16 cellular contexts compared by ENCODE assay signal in genomic region chr2:121472465-121472993, GRCh38. TPM values are rescaled to one million over a fixed set of nuclear protein-coding genes. Genes with fewer than 3 reads are reported as not detected.
DNase-seq lines count a peak whose midpoint lies in the region; ATAC-seq and TF ChIP-seq lines count a peak whose summit lies in the region.
"Had no signal": no experiment of that assay in that cellular context is flagged by ENCODE, and none has a peak within 500 bp of the region (broad histone marks: within the 10 kb centered on the region; RNA-seq: fewer than 3 reads in every experiment).

No MANE protein-coding gene starts in this region.

- H3K9me2 ChIP-seq in SK-N-SH: no peaks in the 10 kb centered on the region

- H3K27me3 Mint-ChIP-seq in H9 (ENCODE audit: low read depth) (no peaks in the 10 kb centered on the region), neural progenitor cell (ENCODE audit: insufficient read depth, low read depth) (no peaks in the 10 kb centered on the region)
- H3K27me3 Mint-ChIP-seq: activated naive CD4-positive, alpha-beta T cell treated with anti-CD3 and anti-CD28 coated beads, Interleukin-2, amount 50 U/mL, for 24 hours; CD4-positive, CD25-positive, alpha-beta regulatory T cell had no signal

- no peak for ATAC-seq in HG03095 (IDR thresholded peaks at IDR 0.05; ENCODE audit: unreplicated experiment)
- ATAC-seq: gastroesophageal sphincter had no signal

- H3K9ac ChIP-seq in H9 (ENCODE audit: extremely low read depth, insufficient read length, low read length) (peak overlapping the region; percentile 28), SK-N-SH (no peak overlapping the region), fibroblast of lung (ENCODE audit: insufficient read depth, low read length) (no peak overlapping the region), neural progenitor cell (no peak overlapping the region)

- no peak overlapping the region for H2BK12ac ChIP-seq in H9 (ENCODE audit: insufficient read length, low read depth, low read length)

- no peak overlapping the region for H3K56ac ChIP-seq in H9 (ENCODE audit: insufficient read length, low read depth, low read length)

- CTCF ChIA-PET in SK-N-SH (lab: Yijun Ruan, JAX): interaction anchor here (1.9 kb wide), 1 partner anchor 10 kb away, joined by 6 read pairs; no protein-coding TSS in a partner anchor

- H3K79me2 ChIP-seq in H9 (ENCODE audit: insufficient read depth, low read length): 0 out of 2 replicates have a peak, but pooled peaks cover 3% of the 10 kb centered on the region
- peaks cover 43% of the 10 kb centered on the region; the same call in 1 of the 2 replicates for H3K79me2 ChIP-seq in SK-N-SH (ENCODE audit: insufficient read depth)
- no peaks in the 10 kb centered on the region for H3K79me2 ChIP-seq in fibroblast of lung (ENCODE audit: control insufficient read depth, insufficient read depth, low read length)
- H3K79me2 ChIP-seq in neural progenitor cell (ENCODE audit: low read depth): peaks cover 43% of the 10 kb centered on the region

- H3K27me3 ChIP-seq in H9 (ENCODE audit: insufficient read depth, low read length) (no peaks in the 10 kb centered on the region), SK-N-SH (ENCODE audit: insufficient read depth) (no peaks in the 10 kb centered on the region), fibroblast of lung (ENCODE audit: control insufficient read depth, insufficient read depth, low read length) (no peaks in the 10 kb centered on the region), neural progenitor cell (no peaks in the 10 kb centered on the region)
- H3K27me3 ChIP-seq: gastroesophageal sphincter had no signal

- H3K4me3 Mint-ChIP-seq in H9 (no peak overlapping the region), neural progenitor cell (no peak overlapping the region)
- H3K4me3 Mint-ChIP-seq: activated naive CD4-positive, alpha-beta T cell treated with anti-CD3 and anti-CD28 coated beads, Interleukin-2, amount 50 U/mL, for 24 hours had no signal

- H3K23me2 ChIP-seq in H9 (ENCODE audit: insufficient read length, low read depth, low read length, poor library complexity, severe bottlenecking): no peaks in the 10 kb centered on the region

- H3K4ac ChIP-seq in H9 (ENCODE audit: low read depth, low read length): no peak overlapping the region

- H3K9me3 ChIP-seq in H9 (ENCODE audit: control insufficient read depth, low read depth, low read length) (no peaks in the 10 kb centered on the region), SK-N-SH (no peaks in the 10 kb centered on the region), fibroblast of lung (ENCODE audit: control insufficient read depth, insufficient read depth, low read depth, low read length) (no peaks in the 10 kb centered on the region), neural progenitor cell (ENCODE audit: low read depth) (no peaks in the 10 kb centered on the region)
- H3K9me3 ChIP-seq: gastroesophageal sphincter, HAP-1 had no signal

- H3F3A ChIP-seq in SK-N-SH (replicated peaks; ENCODE audit: insufficient read depth) (no peaks in the 10 kb centered on the region), neural progenitor cell (ENCODE audit: low read depth) (peaks cover 36% of the 10 kb centered on the region)

- H4K20me1 ChIP-seq in H9 (ENCODE audit: control insufficient read depth, insufficient read depth, insufficient read length) (no peaks in the 10 kb centered on the region), SK-N-SH (ENCODE audit: insufficient read depth) (peaks cover 18% of the 10 kb centered on the region; the same call in 1 of the 2 replicates), fibroblast of lung (ENCODE audit: control insufficient read depth, extremely low read depth, insufficient read depth, low read length) (no peaks in the 10 kb centered on the region), neural progenitor cell (ENCODE audit: low read depth) (peaks cover 67% of the 10 kb centered on the region)

- no peak overlapping the region for H3K27ac ChIP-seq in H9 (ENCODE audit: insufficient read length, low read depth, low read length)
- peak overlapping the region in 1 of 2 experiments; percentile 18; a peak in 2 of 4 replicates for H3K27ac ChIP-seq in SK-N-SH (ENCODE audit: low read depth in 2 of 2, low read length in 1 of 2)
- H3K27ac ChIP-seq in fibroblast of lung (ENCODE audit: insufficient read depth, low read length): peak overlapping the region; percentile 7
- H3K27ac ChIP-seq in neural progenitor cell: no peak overlapping the region
- H3K27ac ChIP-seq: gastroesophageal sphincter, VCaP had no signal

- H3K4me3 ChIP-seq in SK-N-SH (ENCODE audit: low read depth in 2 of 2, low read length in 1 of 2) (no peak overlapping the region), fibroblast of lung (replicated peaks in 1 of 4; ENCODE audit: control extremely low read depth in 1 of 4, insufficient read depth in 1 of 4, low read depth in 3 of 4, low read length in 4 of 4) (no peak overlapping the region), neural progenitor cell (no peak overlapping the region)
- H3K4me3 ChIP-seq: gastroesophageal sphincter, HAP-1 had no signal

- no peak overlapping the region for H2BK15ac ChIP-seq in H9 (ENCODE audit: low read depth, low read length)

- no peak overlapping the region for H2BK20ac ChIP-seq in H9 (ENCODE audit: low read depth, low read length, poor library complexity, severe bottlenecking)

- H3K36me3 Mint-ChIP-seq in H9 (ENCODE audit: insufficient read depth in 1 of 3, low read depth in 3 of 3): peaks cover 22 to 31% (median 25%) of the 10 kb centered on the region in 3 experiments; a peak in 6 of 7 replicates
- H3K36me3 Mint-ChIP-seq in neural progenitor cell: peaks cover 26% of the 10 kb centered on the region

- peaks cover 14 to 27% of the 10 kb centered on the region in 2 experiments for H3K36me3 ChIP-seq in SK-N-SH (replicated peaks in 1 of 2; ENCODE audit: control insufficient read depth in 1 of 2, insufficient read depth in 2 of 2, low read length in 1 of 2)
- H3K36me3 ChIP-seq in fibroblast of lung (ENCODE audit: control insufficient read depth, insufficient read depth, low read length): peaks cover 2% of the 10 kb centered on the region
- H3K36me3 ChIP-seq in neural progenitor cell: peaks cover 8% of the 10 kb centered on the region

- H2BK5ac ChIP-seq in H9 (ENCODE audit: insufficient read length, low read length): no peak overlapping the region

- H3K4me1 ChIP-seq in H9 (ENCODE audit: insufficient read depth, low read length) (no peaks in the 10 kb centered on the region; the same call in 1 of the 2 replicates), SK-N-SH (ENCODE audit: control insufficient read depth in 1 of 2, insufficient read depth in 2 of 2, low read depth in 1 of 2, low read length in 1 of 2) (peaks cover 16 to 31% of the 10 kb centered on the region in 2 experiments), fibroblast of lung (ENCODE audit: control insufficient read depth, extremely low read depth, insufficient read depth, low read length) (peaks cover 4% of the 10 kb centered on the region), neural progenitor cell (peaks cover 65% of the 10 kb centered on the region)

- H4K8ac ChIP-seq in H9 (replicated peaks; ENCODE audit: insufficient read length, low read depth, low read length): no peak overlapping the region

- no peak overlapping the region for H3T11ph ChIP-seq in H9 (ENCODE audit: low read length)

- no peak overlapping the region for H2AK5ac ChIP-seq in H9 (ENCODE audit: insufficient read length, low read length)

- peaks cover 27 to 34% of the 10 kb centered on the region in 2 experiments for H3K4me1 Mint-ChIP-seq in H9
- peaks cover 51% of the 10 kb centered on the region for H3K4me1 Mint-ChIP-seq in neural progenitor cell

- H3K18ac ChIP-seq in H9 (ENCODE audit: insufficient read length, low read depth, low read length): no peak overlapping the region

- POLR2A ChIA-PET in SK-N-SH (lab: Yijun Ruan, JAX): no interaction called here

- H4K91ac ChIP-seq in H9 (ENCODE audit: insufficient read length, low read depth, low read length): no peak overlapping the region

- H4K5ac ChIP-seq in H9 (ENCODE audit: insufficient read length, low read depth, low read length): no peak overlapping the region

- no peak for TF ChIP-seq EP300 in SK-N-SH (IDR thresholded peaks at IDR 0.05; ENCODE audit: borderline replicate concordance in 1 of 2, low read depth in 1 of 2, low read length in 1 of 2)

- TF ChIP-seq CTCF in H9 (conservative IDR thresholded peaks at IDR 0.05) (no peak), SK-N-SH (IDR thresholded peaks at IDR 0.05) (no peak), fibroblast of lung (conservative IDR thresholded peaks at IDR 0.05 in 1 of 2, IDR thresholded peaks at IDR 0.05 in 1 of 2; ENCODE audit: low read depth in 1 of 2, low read length in 2 of 2) (no peak), neural progenitor cell (IDR thresholded peaks at IDR 0.05) (no peak)

- no peak overlapping the region for H3K14ac ChIP-seq in H9 (ENCODE audit: insufficient read depth, low read length)

- H3K4me2 ChIP-seq in H9 (ENCODE audit: insufficient read depth, insufficient read length, low read length) (no peak overlapping the region), SK-N-SH (peak overlapping the region; percentile 14; the same call in 1 of the 2 replicates), fibroblast of lung (ENCODE audit: extremely low read depth, insufficient read depth, low read length) (no peak overlapping the region), neural progenitor cell (no peak overlapping the region)

- H3K9me3 Mint-ChIP-seq in H9 (no peaks in the 10 kb centered on the region), neural progenitor cell (no peaks in the 10 kb centered on the region)
- H3K9me3 Mint-ChIP-seq: activated naive CD4-positive, alpha-beta T cell treated with anti-CD3 and anti-CD28 coated beads, Interleukin-2, amount 50 U/mL, for 24 hours; CD4-positive, CD25-positive, alpha-beta regulatory T cell had no signal

- H3K23ac ChIP-seq in H9 (ENCODE audit: insufficient read length, low read depth, low read length): no peak overlapping the region

- TF ChIP-seq RAD21 in SK-N-SH (IDR thresholded peaks at IDR 0.05; ENCODE audit: low read length): no peak

- no CpG with 5 or more reads among the region's 2 CpGs for WGBS in H9 (ENCODE audit: extremely low coverage, insufficient read length, low lambda C conversion rate)
- WGBS in SK-N-SH (ENCODE audit: low lambda C conversion rate): 92% methylated on average over 2 of the region's 2 CpGs

- H2AFZ ChIP-seq in H9 (ENCODE audit: low read length) (no peak overlapping the region), SK-N-SH (ENCODE audit: low read depth) (no peak overlapping the region), fibroblast of lung (ENCODE audit: low read length) (no peak overlapping the region), neural progenitor cell (replicated peaks) (no peak overlapping the region)

- H3K79me1 ChIP-seq in H9 (ENCODE audit: insufficient read depth, low read depth, low read length, poor library complexity, severe bottlenecking): no peaks in the 10 kb centered on the region

- H3K27ac Mint-ChIP-seq in H9 (peak overlapping the region; percentile 79 to 91 (median 87)), neural progenitor cell (peak overlapping the region; percentile 19)
- H3K27ac Mint-ChIP-seq: activated naive CD4-positive, alpha-beta T cell treated with anti-CD3 and anti-CD28 coated beads, Interleukin-2, amount 50 U/mL, for 24 hours had no signal

- no peak for DNase-seq in H9
- DNase-seq in SK-N-SH: no peak
- no peak for DNase-seq in fibroblast of lung (ENCODE audit: low read depth in 2 of 2)
- no peak for DNase-seq in neural progenitor cell (ENCODE audit: low spot score)
- DNase-seq in stimulated activated CD4-positive, alpha-beta T cell treated with anti-CD3 and anti-CD28 coated beads, Interleukin-2, amount 100 ng/mL, for 24 hours: no peak
- DNase-seq in DMS 273 (lab: John Stamatoyannopoulos, UW; ENCODE audit: unreplicated experiment): no peak
- DNase-seq: NCI-H1436, NCI-H446 had no signal

- H2BK120ac ChIP-seq in H9 (ENCODE audit: low read depth, low read length, poor library complexity, severe bottlenecking): no peak overlapping the region

RNA-seq across cellular contexts. Expression of gene RNU4ATAC, which starts 58.2 kb away (rescaled TPM):
- not detected in 2 replicates for total RNA-seq in H9 (2021)
- not detected in 2 replicates for polyA plus RNA-seq in SK-N-SH (2012; rRNA removed)
- polyA plus RNA-seq in SK-N-SH (2012; cell fraction: cytosol; rRNA removed): not detected in 2 replicates
- not detected in 2 replicates for polyA plus RNA-seq in SK-N-SH (2012; cell fraction: nucleus; rRNA removed)
- under 0.01 TPM in 1 of 2 replicates, not detected in the other for total RNA-seq in fibroblast of lung
- not detected in 2 replicates for polyA plus RNA-seq in fibroblast of lung
- polyA plus RNA-seq in fibroblast of lung (2012): not detected in 2 replicates
- under 0.01 TPM in 2 replicates for polyA minus RNA-seq in fibroblast of lung (ENCODE audit: low replicate concordance)
- total RNA-seq in neural progenitor cell (ENCODE audit: low replicate concordance): not detected in 2 replicates
- total RNA-seq: CD4-positive, CD25-positive, alpha-beta regulatory T cell; gastroesophageal sphincter; posterior vena cava; subcutaneous adipose tissue had no signal
- polyA plus RNA-seq: CD4-positive, CD25-positive, alpha-beta regulatory T cell had no signal
